ENCODE assay signal across 8 cellular contexts in the genomic region with DNA sequence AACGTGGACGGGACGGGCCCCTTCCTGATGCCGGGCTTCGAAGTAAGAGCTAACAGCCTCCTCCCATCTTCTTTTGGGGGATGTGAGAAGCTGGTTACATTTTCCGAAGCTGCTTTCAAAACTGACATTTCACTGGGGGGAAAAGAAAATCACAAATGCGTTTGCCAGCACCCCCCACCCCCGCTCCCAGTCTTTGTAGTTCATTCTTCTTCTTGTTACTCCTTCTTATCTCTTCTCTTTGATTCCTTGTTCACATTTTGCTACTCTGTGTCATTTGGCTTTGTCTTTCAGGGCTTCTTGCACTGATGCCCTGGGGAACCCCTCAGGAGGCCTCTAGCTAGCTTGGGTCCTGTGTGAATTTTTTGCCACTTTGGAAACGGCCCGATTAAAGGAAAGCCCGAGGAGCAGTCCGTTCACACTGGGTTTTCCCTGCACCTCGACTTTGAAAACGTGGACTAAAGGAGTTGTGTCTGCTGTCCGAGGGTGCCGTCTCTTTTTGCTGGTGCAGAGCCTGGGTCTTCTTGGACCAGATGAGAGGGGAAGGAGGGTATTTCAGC. TPM values are rescaled to one million over a fixed set of nuclear protein-coding genes. Genes with fewer than 3 reads are reported as not detected.
DNase-seq lines count a peak whose midpoint lies in the region; ATAC-seq, FAIRE-seq and TF ChIP-seq lines count a peak whose summit lies in the region.

No MANE protein-coding gene starts in this region.

- FAIRE-seq in GM18507 (lab: Jason Lieb, UNC), result peak; percentile 39
- FAIRE-seq in urothelium cell line (lab: Jason Lieb, UNC), result no peak

- ATAC-seq in GM18870 (IDR thresholded peaks at IDR 0.05; ENCODE audit: unreplicated experiment) (no peak), esophagus mucosa (no peak)

- TF ChIP-seq CTCF in WERI-Rb-1 (IDR thresholded peaks at IDR 0.05; ENCODE audit: low read depth, low read length), result no peak

- H3K9me3 ChIP-seq in WERI-Rb-1 (ENCODE audit: severe bottlenecking), result no peaks in the 10 kb centered on the region

- H3K36me3 ChIP-seq in WERI-Rb-1, result peaks cover 30% of the 10 kb centered on the region

- H3K4me3 ChIP-seq in WERI-Rb-1 (ENCODE audit: low read depth, low read length), result peak overlapping the region; percentile 79
- H3K4me3 ChIP-seq in skin epidermis, result peak overlapping the region; percentile 69 to 97 (median 85)

- H3K27me3 ChIP-seq in WERI-Rb-1 (ENCODE audit: insufficient read depth, low read depth, severe bottlenecking), result no peaks in the 10 kb centered on the region

- DNase-seq in GM18507 (ENCODE audit: extremely low spot score, insufficient read length, low read depth) (no peak), WERI-Rb-1 (no peak), fibroblast of peridontal ligament (ENCODE audit: extremely low read depth) (peak; percentile 19), urothelium cell line (ENCODE audit: low spot score) (no peak)
- no peak for DNase-seq in central memory CD4-positive, alpha-beta T cell

- H3K27ac ChIP-seq in WERI-Rb-1 (peak overlapping the region; percentile 87), skin epidermis (peak overlapping the region in 20 of 21 experiments; percentile 70 to 96 (median 92))

RNA-seq across cellular contexts. Expression of gene CARM1, which starts 1.3 kb away (rescaled TPM):
- total RNA-seq in esophagus mucosa, result 40.3 TPM

RNA-seq across cellular contexts. Expression of gene C19orf38, which starts 24.4 kb away (rescaled TPM):
- not detected for total RNA-seq in esophagus mucosa

RNA-seq across cellular contexts. Expression of gene TMED1, which starts 36.6 kb away (rescaled TPM):
- 16.4 TPM for total RNA-seq in esophagus mucosa

RNA-seq across cellular contexts. Expression of gene YIPF2, which starts 55.8 kb away (rescaled TPM):
- total RNA-seq in esophagus mucosa, result 43.1 TPM

RNA-seq across cellular contexts. Expression of gene TIMM29, which starts 56.0 kb away (rescaled TPM):
- 14.3 TPM for total RNA-seq in esophagus mucosa
